Comparison of ENCODE assay signal across 1 cellular context in genomic region chr18:47109049-47109448, GRCh38.
TF ChIP-seq lines count a peak whose summit lies in the region.

No MANE protein-coding gene starts in this region.

TF ChIP-seq in GM23338, 12 proteins besides CTCF, POLR2A, EP300 and RAD21 (continued from another document):
- TF ChIP-seq REST (IDR thresholded peaks at IDR 0.05; ENCODE audit: unreplicated experiment) (no peak), CREB1 (CRISPR knock-in tag; IDR thresholded peaks at IDR 0.05; ENCODE audit: low read depth) (no peak), EZH2 (IDR thresholded peaks at IDR 0.05; ENCODE audit: low read depth, unreplicated experiment) (no peak), NANOG (IDR thresholded peaks at IDR 0.05; ENCODE audit: borderline replicate concordance) (no peak), EZH2phosphoT487 (IDR thresholded peaks at IDR 0.05; ENCODE audit: unreplicated experiment) (no peak), POLR2AphosphoS5 (IDR thresholded peaks at IDR 0.05; ENCODE audit: low read depth) (no peak), ETS1 (IDR thresholded peaks at IDR 0.05) (no peak), ZNF114 (CRISPR knock-in tag; IDR thresholded peaks at IDR 0.05) (no peak)
